In the genomic region with DNA sequence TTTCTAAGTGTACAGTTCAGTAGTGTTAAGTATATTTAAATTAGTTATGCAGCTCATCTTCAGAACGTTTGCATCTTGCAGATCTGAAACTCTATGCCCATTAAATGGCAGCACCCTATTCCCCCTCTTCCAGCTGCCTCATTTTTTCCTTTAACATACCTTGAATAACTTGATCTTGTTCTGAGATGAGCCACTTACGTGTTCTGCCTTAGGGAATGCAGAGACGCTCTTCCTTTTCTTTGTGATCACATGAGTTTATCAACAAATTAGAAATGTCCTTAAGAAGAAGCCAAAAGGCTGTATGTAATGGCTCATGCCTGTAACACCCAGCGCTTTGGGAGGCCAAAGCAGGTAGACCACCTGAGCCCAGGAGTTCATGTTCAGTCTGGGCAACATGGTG, we compare ENCODE assay signal across 30 cellular contexts. TPM values are rescaled to one million over a fixed set of nuclear protein-coding genes. Genes with fewer than 3 reads are reported as not detected.
"Had no signal": no experiment of that assay in that cellular context is flagged by ENCODE, and none has a peak within 500 bp of the region (broad histone marks: within the 10 kb centered on the region; RNA-seq: fewer than 3 reads in every experiment).

No MANE protein-coding gene starts in this region.

- H3K27ac ChIP-seq: coronary artery, esophagus squamous epithelium, gastrocnemius medialis, heart right ventricle, left ventricle myocardium inferior, lower lobe of right lung had no signal

- H3K36me3 ChIP-seq: gastrocnemius medialis had no signal

- H3K27me3 Mint-ChIP-seq: effector memory CD8-positive, alpha-beta T cell; naive B cell; naive thymus-derived CD8-positive, alpha-beta T cell had no signal

- H3K4me3 Mint-ChIP-seq: effector memory CD8-positive, alpha-beta T cell; endodermal cell; immature natural killer cell; mesothelial cell of epicardium; naive B cell; naive thymus-derived CD8-positive, alpha-beta T cell had no signal

- H3K27ac Mint-ChIP-seq: endodermal cell, immature natural killer cell, mesothelial cell of epicardium had no signal

- H3K9me3 Mint-ChIP-seq: effector memory CD8-positive, alpha-beta T cell; endodermal cell; immature natural killer cell; naive B cell; naive thymus-derived CD8-positive, alpha-beta T cell had no signal

- H3K4me3 ChIP-seq: coronary artery, esophagus squamous epithelium, gastrocnemius medialis, heart right ventricle, left ventricle myocardium inferior, lower lobe of right lung, mucosa of descending colon had no signal

- ATAC-seq: effector memory CD8-positive, alpha-beta T cell; gastrocnemius medialis; heart right ventricle; left colon; left lobe of liver; lower lobe of right lung; mucosa of descending colon; naive thymus-derived CD8-positive, alpha-beta T cell had no signal

- H3K9me3 ChIP-seq: esophagus squamous epithelium, gastrocnemius medialis, heart right ventricle, left ventricle myocardium inferior, lower lobe of right lung, mucosa of descending colon had no signal

- H3K27me3 ChIP-seq: esophagus squamous epithelium, gastrocnemius medialis, heart right ventricle had no signal

- H3K4me1 ChIP-seq: gastrocnemius medialis had no signal

- DNase-seq: effector CD8-positive, alpha-beta T cell; effector memory CD8-positive, alpha-beta T cell; endodermal cell; esophagus squamous epithelium; foreskin fibroblast; foreskin melanocyte; gastrocnemius medialis; glutamatergic neuron; head of caudate nucleus; heart right ventricle; hypothalamus; immature natural killer cell; islet precursor cell; kidney; kidney glomerular epithelial cell; left colon; left ventricle myocardium inferior; lower lobe of right lung; mesenchymal stem cell; mucosa of descending colon; naive B cell; naive thymus-derived CD8-positive, alpha-beta T cell had no signal

RNA-seq across cellular contexts. Expression of gene SLC46A2, which starts 57.6 kb away (rescaled TPM):
- total RNA-seq: dermis microvascular lymphatic vessel endothelial cell; endodermal cell; epithelial cell of proximal tubule; glomerular endothelial cell; left colon; left lobe of liver; left ventricle myocardium inferior; lung microvascular endothelial cell; mesothelial cell of epicardium; myocyte; naive thymus-derived CD8-positive, alpha-beta T cell had no signal
